Comparison of ENCODE assay signal across 8 cellular contexts in the genomic region with DNA sequence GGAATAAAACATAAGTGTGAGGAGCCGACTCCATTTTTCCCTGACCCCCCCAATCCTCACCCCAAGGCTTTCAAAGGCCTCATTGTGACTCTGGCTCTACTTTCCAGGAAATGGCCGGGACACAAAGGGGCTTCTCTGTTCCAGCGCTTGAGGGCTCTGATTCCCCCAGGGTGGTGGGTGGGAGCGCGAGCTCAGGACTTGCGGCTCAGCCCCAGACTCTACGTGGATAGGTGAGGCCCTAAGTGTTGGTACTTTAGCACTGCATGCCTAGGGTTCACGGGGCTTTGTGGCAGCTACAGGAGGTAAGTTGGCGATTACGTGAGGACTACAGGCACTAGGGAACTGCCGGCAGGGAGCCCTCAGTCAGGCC. TPM values are rescaled to one million over a fixed set of nuclear protein-coding genes. Genes with fewer than 3 reads are reported as not detected.
DNase-seq lines count a peak whose midpoint lies in the region; ATAC-seq, FAIRE-seq and TF ChIP-seq lines count a peak whose summit lies in the region.

No MANE protein-coding gene starts in this region.

- peak in 1 of 2 donors; percentile 2 for ATAC-seq in naive thymus-derived CD8-positive, alpha-beta T cell
- no peak for ATAC-seq in GM21529 (IDR thresholded peaks at IDR 0.05; ENCODE audit: unreplicated experiment)

- DNase-seq in GM13976 (ENCODE audit: low spot score) (peak; percentile 31), RWPE1 (ENCODE audit: low spot score) (no peak), epidermal melanocyte (ENCODE audit: insufficient read length, low spot score) (peak; percentile 65), H54 (ENCODE audit: insufficient read length, low spot score) (no peak), NCI-H510A (lab: John Stamatoyannopoulos, UW) (no peak), NCI-H2171 treated with DMSO at 0.1 percent for 48 hours (lab: John Stamatoyannopoulos, UW) (no peak)
- peak in 2 of 10 donors; percentile 13 to 20 for DNase-seq in naive thymus-derived CD8-positive, alpha-beta T cell

- TF ChIP-seq CTCF in GM13976 (IDR thresholded peaks at IDR 0.05; ENCODE audit: borderline replicate concordance, control extremely low read depth, extremely low read depth, insufficient read depth, missing control alignments): no peak
- TF ChIP-seq CTCF in RWPE1 (conservative IDR thresholded peaks at IDR 0.05; ENCODE audit: low read depth): no peak

- in situ Hi-C loops in GM13976 (cut with MboI; ENCODE audit: low sequenced_read_pairs, unreplicated experiment): loop anchor here (10.0 kb wide), 1 partner anchor 150 kb away; a partner anchor contains a TSS

- FAIRE-seq in H54 (lab: Jason Lieb, UNC): no peak

- H3K27me3 Mint-ChIP-seq in naive thymus-derived CD8-positive, alpha-beta T cell: no peaks in the 10 kb centered on the region

- CTCF ChIA-PET in RWPE1 (lab: Yijun Ruan, JAX): interaction anchor here (0.6 to 1.2 kb wide), 2 partner anchors 17 to 395 kb away, joined by 3 read pairs; no protein-coding TSS in a partner anchor

- POLR2A ChIA-PET in RWPE1 (lab: Yijun Ruan, JAX; ENCODE audit: low non-redundant PET): interaction anchor here (0.5 kb wide), 1 partner anchor 54 kb away, joined by 3 read pairs; no protein-coding TSS in a partner anchor
- POLR2A ChIA-PET in naive thymus-derived CD8-positive, alpha-beta T cell (lab: Charles Lee): interaction anchor here (0.7 to 4.0 kb wide), 25 partner anchors 10 to 342 kb away, joined by 3 to 53 read pairs (median 8); a partner anchor contains a TSS

- no peaks in the 10 kb centered on the region for H3K9me3 Mint-ChIP-seq in naive thymus-derived CD8-positive, alpha-beta T cell

- peak overlapping the region; percentile 95 to 100 (median 98) for H3K4me3 Mint-ChIP-seq in naive thymus-derived CD8-positive, alpha-beta T cell

- H3K27ac ChIP-seq in RWPE1: peak overlapping the region; percentile 91

- peaks cover 5 to 18% (median 17%) of the 10 kb centered on the region in 4 donors for H3K4me1 Mint-ChIP-seq in naive thymus-derived CD8-positive, alpha-beta T cell

- peak overlapping the region; percentile 96 to 100 (median 98) for H3K27ac Mint-ChIP-seq in naive thymus-derived CD8-positive, alpha-beta T cell

- H3K36me3 Mint-ChIP-seq in naive thymus-derived CD8-positive, alpha-beta T cell: peaks cover 0 to 46% (median 0%) of the 10 kb centered on the region in 3 donors

- no peak for TF ChIP-seq POLR2A in H54 (IDR thresholded peaks at IDR 0.05; ENCODE audit: low read depth, low read length)

RNA-seq across cellular contexts. Expression of a gene that starts 0.5 kb away (rescaled TPM):
- 10 to 100 TPM; 79.9 to 85.6 TPM for total RNA-seq in naive thymus-derived CD8-positive, alpha-beta T cell
- polyA plus RNA-seq in naive thymus-derived CD8-positive, alpha-beta T cell: 100 to 1,000 TPM; 173 to 196 (median 179) TPM

RNA-seq across cellular contexts. Expression of a gene that starts 15.1 kb away (rescaled TPM):
- total RNA-seq in naive thymus-derived CD8-positive, alpha-beta T cell: 100 to 1,000 TPM; 115 to 127 TPM
- 10 to 100 TPM; 48.3 to 68.8 (median 50.2) TPM for polyA plus RNA-seq in naive thymus-derived CD8-positive, alpha-beta T cell

RNA-seq across cellular contexts. Expression of a gene that starts 18.6 kb away (rescaled TPM):
- total RNA-seq in naive thymus-derived CD8-positive, alpha-beta T cell: 100 to 1,000 TPM; 210 to 216 TPM
- polyA plus RNA-seq in naive thymus-derived CD8-positive, alpha-beta T cell: 10 to 100 TPM; 10.5 to 11.9 (median 11.0) TPM

RNA-seq across cellular contexts. Expression of a gene that starts 23.4 kb away (rescaled TPM):
- total RNA-seq in naive thymus-derived CD8-positive, alpha-beta T cell: 10 to 100 TPM; 32.4 to 35.3 TPM
- 10 to 100 TPM; 12.3 to 16.6 (median 16.2) TPM for polyA plus RNA-seq in naive thymus-derived CD8-positive, alpha-beta T cell

RNA-seq across cellular contexts. Expression of a gene that starts 44.7 kb away (rescaled TPM):
- total RNA-seq in naive thymus-derived CD8-positive, alpha-beta T cell: 100 to 1,000 TPM; 161 to 165 TPM
- 10 to 100 TPM; 61.7 to 68.1 (median 64.5) TPM for polyA plus RNA-seq in naive thymus-derived CD8-positive, alpha-beta T cell

Comparison
In these comparisons a context has a peak if more than half of its experiments do, and no peak if none do; other contexts are left out.
1. DNase-seq: peak in GM13976 (single experiment) and epidermal melanocyte (single experiment); none in RWPE1 (single experiment), H54 (single experiment), NCI-H510A (single experiment) and NCI-H2171 treated with DMSO at 0.1 percent for 48 hours (single experiment).